8 cellular contexts compared by ENCODE assay signal in genomic region chr17:27651411-27652345, GRCh38. TPM values are rescaled to one million over a fixed set of nuclear protein-coding genes. Genes with fewer than 3 reads are reported as not detected.
DNase-seq lines count a peak whose midpoint lies in the region; ATAC-seq and TF ChIP-seq lines count a peak whose summit lies in the region.

No MANE protein-coding gene starts in this region.

- intact Hi-C loops in esophagus squamous epithelium (cut with DNase I) (loop anchor here (2.0 to 10.0 kb wide), 2 partner anchors 49 to 297 kb away; no protein-coding TSS in a partner anchor), thyroid gland (cut with DNase I) (loop anchor here (5.0 kb wide), 2 partner anchors 49 to 106 kb away; no protein-coding TSS in a partner anchor)

- DNase-seq in NCI-H1092 treated with DMSO at 0.1 percent for 48 hours (lab: John Stamatoyannopoulos, UW): peak; percentile 12
- DNase-seq in NCI-H1092 (lab: John Stamatoyannopoulos, UW): no peak
- DNase-seq in NCI-H526 treated with DMSO at 0.1 percent for 48 hours (lab: John Stamatoyannopoulos, UW): peak; percentile 12
- peak; percentile 61 for DNase-seq in activated T-cell treated with anti-CD3 and anti-CD28 coated beads for 4 hours
- DNase-seq in esophagus squamous epithelium (lab: John Stamatoyannopoulos, UW): no peak
- peak in 35 of 56 donors; percentile 5 to 76 (median 25) for DNase-seq in nucleus accumbens (lab: John Stamatoyannopoulos, UW)
- DNase-seq in thyroid gland: peak; percentile 44 to 59

- H3K27me3 ChIP-seq in esophagus squamous epithelium: peaks cover 0 to 11% (median 0%) of the 10 kb centered on the region in 4 donors
- H3K27me3 ChIP-seq in thyroid gland: no peaks in the 10 kb centered on the region

- 40 to 45% methylated on average over 7 to 14 of the region's 16 CpGs for WGBS in esophagus squamous epithelium, 2 donors
- 47 to 54% methylated on average over 16 of the region's 16 CpGs for WGBS in thyroid gland, 2 donors

- TF ChIP-seq POLR2A in esophagus squamous epithelium (IDR thresholded peaks at IDR 0.05): no peak
- TF ChIP-seq POLR2A in thyroid gland (IDR thresholded peaks at IDR 0.05): no peak

- H3K27ac ChIP-seq in esophagus squamous epithelium: no peak overlapping the region
- no peak overlapping the region for H3K27ac ChIP-seq in thyroid gland

- peak; percentile 87 to 95 (median 93) for TF ChIP-seq CTCF in esophagus squamous epithelium (IDR thresholded peaks at IDR 0.05)
- TF ChIP-seq CTCF in thyroid gland (IDR thresholded peaks at IDR 0.05): peak; percentile 58 to 83 (median 72)

- H3K9me3 ChIP-seq in esophagus squamous epithelium (no peaks in the 10 kb centered on the region), thyroid gland (no peaks in the 10 kb centered on the region)

- H3K4me1 ChIP-seq in esophagus squamous epithelium: peaks cover 0 to 10% (median 0%) of the 10 kb centered on the region in 3 donors
- no peaks in the 10 kb centered on the region for H3K4me1 ChIP-seq in thyroid gland

- H3K36me3 ChIP-seq in esophagus squamous epithelium: peaks cover 0 to 22% (median 0%) of the 10 kb centered on the region in 3 donors
- no peaks in the 10 kb centered on the region for H3K36me3 ChIP-seq in thyroid gland

- no peak for ATAC-seq in GM18517 (IDR thresholded peaks at IDR 0.05; ENCODE audit: unreplicated experiment)

- no peak overlapping the region for H3K4me3 ChIP-seq in esophagus squamous epithelium
- no peak overlapping the region for H3K4me3 ChIP-seq in thyroid gland (replicated peaks in 1 of 3)

RNA-seq across cellular contexts. Expression of gene LGALS9, which starts 20.7 kb away (rescaled TPM):
- total RNA-seq in esophagus squamous epithelium: 10 to 100 TPM; 20.2 to 76.1 (median 23.9) TPM
- 10 to 100 TPM in 3 of 4 donors, 1 to 10 TPM in 1; 8.9 to 36.4 (median 18.0) TPM for total RNA-seq in thyroid gland

Comparison
In these comparisons a context has a peak if more than half of its experiments do, and no peak if none do; other contexts are left out.
1. DNase-seq: peak in NCI-H1092 treated with DMSO at 0.1 percent for 48 hours (single experiment), NCI-H526 treated with DMSO at 0.1 percent for 48 hours (single experiment), activated T-cell treated with anti-CD3 and anti-CD28 coated beads for 4 hours (single experiment), nucleus accumbens (35 of 56) and thyroid gland (2 of 2); none in NCI-H1092 (single experiment) and esophagus squamous epithelium (single experiment).